13 cellular contexts compared by ENCODE assay signal in genomic region chr2:168534926-168535325, GRCh38.
"Had no signal": no experiment of that assay in that cellular context is flagged by ENCODE, and none has a peak within 500 bp of the region (broad histone marks: within the 10 kb centered on the region; RNA-seq: fewer than 3 reads in every experiment).

No MANE protein-coding gene starts in this region.

- H3K27ac Mint-ChIP-seq: activated CD8-positive, alpha-beta T cell treated with anti-CD3 and anti-CD28 coated beads, Interleukin-2, amount 10 ng/mL, durations not matched to agents 7 days and 5 days; activated naive CD4-positive, alpha-beta T cell treated with anti-CD3 and anti-CD28 coated beads, Interleukin-2, amount 50 U/mL, for 24 hours; stimulated activated effector memory CD8-positive, alpha-beta T cell treated with anti-CD3 and anti-CD28 coated beads, Interleukin-12 subunit alpha, Interleukin-12 subunit beta, amount 100 ng/mL, for 72 hours; T-helper 17 cell; WTC11 had no signal

- H3K4me3 Mint-ChIP-seq: activated CD8-positive, alpha-beta T cell treated with anti-CD3 and anti-CD28 coated beads, Interleukin-2, amount 10 ng/mL, durations not matched to agents 7 days and 5 days; stimulated activated effector memory CD8-positive, alpha-beta T cell treated with anti-CD3 and anti-CD28 coated beads, Interleukin-12 subunit alpha, Interleukin-12 subunit beta, amount 100 ng/mL, for 72 hours; WTC11 had no signal

- ATAC-seq: activated CD8-positive, alpha-beta T cell treated with anti-CD3 and anti-CD28 coated beads, Interleukin-2, amount 10 ng/mL, durations not matched to agents 7 days and 5 days; stimulated activated effector memory CD8-positive, alpha-beta T cell treated with anti-CD3 and anti-CD28 coated beads, Interleukin-12 subunit alpha, Interleukin-12 subunit beta, amount 100 ng/mL, for 72 hours; T-helper 17 cell; WTC11 had no signal

- H3K36me3 Mint-ChIP-seq: stimulated activated effector memory CD8-positive, alpha-beta T cell treated with anti-CD3 and anti-CD28 coated beads, Interleukin-12 subunit alpha, Interleukin-12 subunit beta, amount 100 ng/mL, for 72 hours had no signal

- H3K27me3 Mint-ChIP-seq: activated naive CD4-positive, alpha-beta T cell treated with anti-CD3 and anti-CD28 coated beads, Interleukin-2, amount 50 U/mL, for 24 hours; T-helper 17 cell had no signal

- H3K27me3 ChIP-seq: adrenal gland, cardiac muscle cell, esophagus muscularis mucosa had no signal

- H3K4me3 ChIP-seq: adrenal gland, cardiac muscle cell, esophagus muscularis mucosa had no signal

- DNase-seq: activated CD4-positive, alpha-beta T cell treated with anti-CD3 and anti-CD28 coated beads for 48 hours; activated CD8-positive, alpha-beta memory T cell treated with anti-CD3 and anti-CD28 coated beads, Interleukin-2, amount 50 U/mL, for 4 hours; activated CD8-positive, alpha-beta T cell treated with anti-CD3 and anti-CD28 coated beads, Interleukin-2, amount 10 ng/mL, durations not matched to agents 7 days and 5 days; activated effector memory CD4-positive, alpha-beta T cell treated with anti-CD3 and anti-CD28 coated beads, Interleukin-2, amount 50 U/mL, for 16 hours; activated T-cell treated with anti-CD3 and anti-CD28 coated beads, Interleukin-2, amount 50 U/mL, for 48 hours; adrenal gland; hippocampal formation; T-helper 17 cell had no signal

- H3K36me3 ChIP-seq: adrenal gland, cardiac muscle cell, esophagus muscularis mucosa had no signal

- H3K27ac ChIP-seq: adrenal gland, cardiac muscle cell, esophagus muscularis mucosa had no signal
